ENCODE assay signal across 21 cellular contexts in the genomic region with DNA sequence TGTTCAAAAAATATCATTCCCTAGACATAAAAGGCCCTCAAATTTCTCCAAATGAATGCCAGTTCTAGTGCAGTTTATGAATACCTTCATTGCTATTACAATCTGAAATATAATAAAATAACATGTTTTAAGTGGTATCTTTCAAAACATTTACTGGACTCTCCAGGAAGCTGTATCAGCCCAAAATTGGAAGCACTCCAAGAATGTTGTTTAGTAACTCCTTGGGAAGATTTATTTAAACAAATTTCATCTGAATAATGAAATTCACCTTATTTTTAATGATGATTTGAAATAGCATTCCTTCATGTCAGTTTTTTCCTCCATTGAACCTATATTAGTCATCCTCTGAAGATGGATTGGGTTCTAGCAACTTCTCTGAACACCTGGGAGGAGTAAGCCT.
DNase-seq lines count a peak whose midpoint lies in the region; ATAC-seq, FAIRE-seq and TF ChIP-seq lines count a peak whose summit lies in the region.
"Had no signal": no experiment of that assay in that cellular context is flagged by ENCODE, and none has a peak within 500 bp of the region (broad histone marks: within the 10 kb centered on the region; RNA-seq: fewer than 3 reads in every experiment).

No MANE protein-coding gene starts in this region.

- H3K4me1 ChIP-seq in RWPE2 (ENCODE audit: insufficient read depth, poor library complexity, severe bottlenecking) (peaks cover 7% of the 10 kb centered on the region), endothelial cell of umbilical vein (ENCODE audit: control insufficient read depth, extremely low read depth, insufficient read depth, low read length) (no peaks in the 10 kb centered on the region), left lung (no peaks in the 10 kb centered on the region)
- H3K4me1 ChIP-seq: adrenal gland, heart right ventricle, left ventricle myocardium inferior had no signal

- no peak for FAIRE-seq in endothelial cell of umbilical vein (lab: Jason Lieb, UNC)

- ATAC-seq in RWPE2 (ENCODE audit: low read depth) (peak; percentile 35; the same call in 1 of the 3 replicates), left lung (no peak), GM19023 (IDR thresholded peaks at IDR 0.05; ENCODE audit: unreplicated experiment) (no peak), HG03460 (IDR thresholded peaks at IDR 0.05; ENCODE audit: unreplicated experiment) (no peak)
- ATAC-seq: esophagus mucosa; heart right ventricle; stimulated activated naive CD8-positive, alpha-beta T cell treated with anti-CD3 and anti-CD28 coated beads, Interleukin-15, Interleukin-2, amounts not matched to agents 100 U/mL and 50 U/mL, for 24 hours; WTC11 had no signal

- POLR2A ChIA-PET in endothelial cell of umbilical vein (lab: Charles Lee), result no interaction called here

- H3K36me3 ChIP-seq in RWPE2 (ENCODE audit: low read depth), result no peaks in the 10 kb centered on the region; the same call in 1 of the 2 replicates
- H3K36me3 ChIP-seq in endothelial cell of umbilical vein (ENCODE audit: control insufficient read depth in 2 of 2, extremely low read depth in 1 of 2, insufficient read depth in 2 of 2, low read length in 2 of 2), result no peaks in the 10 kb centered on the region
- no peaks in the 10 kb centered on the region for H3K36me3 ChIP-seq in left lung
- H3K36me3 ChIP-seq: adrenal gland, heart right ventricle, left ventricle myocardium inferior, thyroid gland had no signal

- no peak overlapping the region for H2AFZ ChIP-seq in endothelial cell of umbilical vein (ENCODE audit: low read depth, low read length)

- H3K27ac ChIP-seq in RWPE2 (ENCODE audit: poor library complexity, severe bottlenecking) (peak overlapping the region; percentile 33), endothelial cell of umbilical vein (ENCODE audit: insufficient read depth, low read depth, low read length) (no peak overlapping the region), left lung (no peak overlapping the region)
- H3K27ac ChIP-seq: adrenal gland, heart right ventricle, left ventricle myocardium inferior, thyroid gland had no signal

- BruUV-seq in endothelial cell of umbilical vein (replicated peaks; lab: Mats Ljungman, UMichigan), result no TSS peak

- no peaks in the 10 kb centered on the region for H3K9me3 ChIP-seq in RWPE2 (ENCODE audit: severe bottlenecking)
- H3K9me3 ChIP-seq in endothelial cell of umbilical vein (replicated peaks; ENCODE audit: control insufficient read depth, insufficient read depth, low read length), result no peaks in the 10 kb centered on the region
- H3K9me3 ChIP-seq in left lung, result peaks cover 0 to 4% of the 10 kb centered on the region in 2 donors
- H3K9me3 ChIP-seq: adrenal gland, left ventricle myocardium inferior, thyroid gland had no signal

- dilution Hi-C loops in endothelial cell of umbilical vein (cut with MboI; ENCODE audit: extremely low pct_ligation_motif_present, low sequenced_read_pairs), result no loop called here

- no peak overlapping the region for H3K4me2 ChIP-seq in endothelial cell of umbilical vein (ENCODE audit: insufficient read depth, low read length)

- peak; percentile 6 for DNase-seq in GM04504 (ENCODE audit: low read depth)
- DNase-seq in RWPE2 (ENCODE audit: low spot score), result no peak
- DNase-seq in endothelial cell of umbilical vein (ENCODE audit: low read depth, low spot score), result peak; percentile 9
- DNase-seq in non-pigmented ciliary epithelial cell (ENCODE audit: low read depth), result peak; percentile 18
- no peak for DNase-seq in left lung
- DNase-seq: activated CD4-positive, alpha-beta T cell treated with anti-CD3 and anti-CD28 coated beads, Interleukin-2, amount 50 U/mL, for 4 hours; activated effector memory CD4-positive, alpha-beta T cell treated with anti-CD3 and anti-CD28 coated beads, Interleukin-2, amount 50 U/mL, for 16 hours; adrenal gland; DND-41; heart right ventricle; left ventricle myocardium inferior; NCI-H1092 treated with DMSO at 0.1 percent for 48 hours; NCI-H2029 treated with DMSO at 0.1 percent for 48 hours; NK-92 treated with Interleukin-12 subunit alpha and Interleukin-12 subunit beta, amount 100 ng/mL, for 24 hours; stimulated activated naive CD8-positive, alpha-beta T cell treated with anti-CD3 and anti-CD28 coated beads, Interleukin-15, Interleukin-2, amounts not matched to agents 100 U/mL and 50 U/mL, for 24 hours; T-helper 9 cell; thyroid gland had no signal

- no peaks in the 10 kb centered on the region for H3K79me2 ChIP-seq in endothelial cell of umbilical vein (ENCODE audit: control insufficient read depth, insufficient read depth, low read length)

- intact Hi-C loops in endothelial cell of umbilical vein (cut with micrococcal nuclease), result no loop called here
- intact Hi-C loops in left lung (cut with DNase I), result no loop called here

- H3K4me3 ChIP-seq in RWPE2 (ENCODE audit: severe bottlenecking), result no peak overlapping the region
- H3K4me3 ChIP-seq in endothelial cell of umbilical vein (replicated peaks in 1 of 3; ENCODE audit: insufficient read depth in 1 of 3, low read depth in 1 of 3, low read length in 3 of 3), result no peak overlapping the region
- no peak overlapping the region for H3K4me3 ChIP-seq in left lung
- H3K4me3 ChIP-seq: adrenal gland, heart right ventricle, left ventricle myocardium inferior, thyroid gland had no signal

- TF ChIP-seq POLR2A in endothelial cell of umbilical vein (IDR thresholded peaks at IDR 0.05; ENCODE audit: low read depth, low read length), result no peak

- H3K27me3 ChIP-seq in RWPE2 (ENCODE audit: insufficient read depth, poor library complexity, severe bottlenecking) (no peaks in the 10 kb centered on the region), endothelial cell of umbilical vein (ENCODE audit: control insufficient read depth in 2 of 2, insufficient read depth in 2 of 2, low read length in 2 of 2) (no peaks in the 10 kb centered on the region), left lung (no peaks in the 10 kb centered on the region)
- H3K27me3 ChIP-seq: adrenal gland, heart right ventricle, thyroid gland had no signal

- H3K9ac ChIP-seq in endothelial cell of umbilical vein (replicated peaks; ENCODE audit: extremely low read depth, insufficient read depth, low read length), result no peak overlapping the region

- CTCF ChIA-PET in endothelial cell of umbilical vein (lab: Charles Lee), result no interaction called here

- H3K9me1 ChIP-seq in endothelial cell of umbilical vein (replicated peaks; ENCODE audit: control insufficient read depth, extremely low read depth, insufficient read depth, low read length), result no peaks in the 10 kb centered on the region

- TF ChIP-seq CTCF in RWPE2 (IDR thresholded peaks at IDR 0.05; ENCODE audit: poor library complexity, severe bottlenecking) (no peak), endothelial cell of umbilical vein (IDR thresholded peaks at IDR 0.05; ENCODE audit: extremely low read depth in 1 of 2, insufficient read depth in 1 of 2, low read depth in 1 of 2, low read length in 2 of 2) (no peak), left lung (IDR thresholded peaks at IDR 0.05) (no peak)

- no peaks in the 10 kb centered on the region for H4K20me1 ChIP-seq in endothelial cell of umbilical vein (replicated peaks; ENCODE audit: control insufficient read depth, extremely low read depth, insufficient read depth, low read length)

TF ChIP-seq in endothelial cell of umbilical vein, 7 proteins besides CTCF, POLR2A, EP300 and RAD21:
- TF ChIP-seq MYC (IDR thresholded peaks at IDR 0.05; ENCODE audit: low read depth, low read length) (no peak), FOS (IDR thresholded peaks at IDR 0.05; ENCODE audit: borderline replicate concordance, insufficient read depth, low read length) (no peak), POLR2AphosphoS5 (IDR thresholded peaks at IDR 0.05; ENCODE audit: insufficient read depth, low read depth, low read length) (no peak), EZH2 (IDR thresholded peaks at IDR 0.05; ENCODE audit: borderline replicate concordance, low read depth, low read length, severe bottlenecking) (no peak), GATA2 (IDR thresholded peaks at IDR 0.05; ENCODE audit: insufficient read depth, insufficient read length, low read depth, low read length) (no peak), JUN (IDR thresholded peaks at IDR 0.05; ENCODE audit: borderline replicate concordance, insufficient read depth, insufficient read length, low read depth) (no peak)
- TF ChIP-seq, protein P1, sequence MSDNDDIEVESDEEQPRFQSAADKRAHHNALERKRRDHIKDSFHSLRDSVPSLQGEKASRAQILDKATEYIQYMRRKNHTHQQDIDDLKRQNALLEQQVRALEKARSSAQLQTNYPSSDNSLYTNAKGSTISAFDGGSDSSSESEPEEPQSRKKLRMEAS (IDR thresholded peaks at IDR 0.05; ENCODE audit: insufficient read depth, insufficient read length), result no peak

Comparison
In these comparisons a context has a peak if more than half of its experiments do, and no peak if none do; other contexts are left out.
1. DNase-seq: peak in GM04504 (single experiment), endothelial cell of umbilical vein (single experiment) and non-pigmented ciliary epithelial cell (single experiment); none in RWPE2 (single experiment) and left lung (0 of 2).